8 cellular contexts compared by ENCODE assay signal in the genomic region with DNA sequence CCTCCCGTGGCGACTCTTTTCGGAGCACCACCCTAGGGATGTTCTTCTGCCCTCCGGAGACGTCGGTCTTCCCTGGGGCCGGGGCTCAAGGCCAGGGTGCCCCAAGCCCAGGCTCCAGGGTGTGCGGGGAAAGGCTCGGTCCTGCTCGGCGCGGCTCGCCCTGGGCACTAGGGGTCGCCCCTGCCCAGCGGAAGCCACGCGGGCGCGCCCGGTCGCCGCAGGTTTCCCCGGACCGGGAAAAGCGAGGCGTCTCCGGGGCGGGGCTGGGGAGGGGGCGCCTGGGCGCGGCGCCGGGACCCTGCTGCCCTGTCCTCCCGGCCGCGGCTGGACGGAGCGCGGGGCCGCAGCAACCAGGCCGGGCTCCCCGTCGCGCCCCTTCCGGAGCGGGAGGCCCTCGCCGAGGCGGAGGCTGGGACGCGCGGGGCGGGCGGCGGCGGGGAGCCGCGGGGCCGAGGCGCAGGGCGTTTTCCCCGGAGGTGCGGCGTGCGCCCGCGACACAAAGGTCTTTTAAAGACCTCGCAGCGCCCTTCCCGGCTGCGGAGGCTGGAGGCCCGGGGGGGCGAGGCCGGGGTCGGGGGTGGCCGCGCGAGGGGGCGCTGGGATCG.
DNase-seq lines count a peak whose midpoint lies in the region; ATAC-seq, FAIRE-seq and TF ChIP-seq lines count a peak whose summit lies in the region.

No MANE protein-coding gene starts in this region.

- no peaks in the 10 kb centered on the region for H3K27me3 ChIP-seq in GM23248 (replicated peaks; ENCODE audit: insufficient read depth)
- H3K27me3 ChIP-seq in right cardiac atrium (ENCODE audit: control insufficient read depth, insufficient read depth), result no peaks in the 10 kb centered on the region
- H3K27me3 ChIP-seq in psoas muscle (ENCODE audit: insufficient read depth in 3 of 3, low read length in 2 of 3), result peaks cover 0 to 21% (median 0%) of the 10 kb centered on the region in 3 donors

- peak overlapping the region; percentile 39 for H3K27ac ChIP-seq in GM23248
- no peak overlapping the region for H3K27ac ChIP-seq in right cardiac atrium (ENCODE audit: low read length)
- peak overlapping the region; percentile 36 for H3K27ac ChIP-seq in psoas muscle

- WGBS in GM23248 (ENCODE audit: low coverage in 1 of 2, low lambda C conversion rate in 2 of 2, missing lambda C conversion rate in 2 of 2), 2 experiments, result 0% methylated on average over 57 to 63 of the region's 80 CpGs
- under 1% methylated on average over 80 of the region's 80 CpGs for WGBS in right cardiac atrium
- 0 to 1% (median 1%) methylated on average over 32 to 80 of the region's 80 CpGs for WGBS in psoas muscle, 3 donors

- intact Hi-C loops in right cardiac atrium (cut with DNase I), result loop anchor here (2.0 to 10.0 kb wide), 4 partner anchors 263 to 703 kb away; partner anchors contain the start of gene TANC2 (in 1 of the 4)
- intact Hi-C loops in psoas muscle (cut with DNase I), result loop anchor here (2.0 to 5.0 kb wide), 2 partner anchors 703 kb away; no protein-coding TSS in a partner anchor

- FAIRE-seq in urothelium cell line (lab: Jason Lieb, UNC), result peak; percentile 42

- no peaks in the 10 kb centered on the region for H3K36me3 ChIP-seq in GM23248 (ENCODE audit: low read depth)
- H3K36me3 ChIP-seq in psoas muscle (ENCODE audit: insufficient read depth in 1 of 2, low read depth in 1 of 2), result no peaks in the 10 kb centered on the region

- H3K27me3 Mint-ChIP-seq in activated naive CD8-positive, alpha-beta T cell treated with anti-CD3 and anti-CD28 coated beads, Interleukin-2, amount 50 U/mL, for 24 hours, result peaks cover 27% of the 10 kb centered on the region

- peak overlapping the region; percentile 86 for H3K9ac ChIP-seq in GM23248

- H3K4me3 Mint-ChIP-seq in activated naive CD8-positive, alpha-beta T cell treated with anti-CD3 and anti-CD28 coated beads, Interleukin-2, amount 50 U/mL, for 24 hours, result peak overlapping the region; percentile 11

- H4K20me1 ChIP-seq in GM23248 (ENCODE audit: insufficient read depth), result no peaks in the 10 kb centered on the region

- H3K36me3 Mint-ChIP-seq in activated naive CD8-positive, alpha-beta T cell treated with anti-CD3 and anti-CD28 coated beads, Interleukin-2, amount 50 U/mL, for 24 hours (ENCODE audit: low read depth), result no peaks in the 10 kb centered on the region

- H3K4me1 ChIP-seq in GM23248 (ENCODE audit: insufficient read depth), result peaks cover 20% of the 10 kb centered on the region; the same call in 1 of the 2 replicates
- no peaks in the 10 kb centered on the region for H3K4me1 ChIP-seq in right cardiac atrium (ENCODE audit: control insufficient read depth, insufficient read depth, low read length)
- peaks cover 5% of the 10 kb centered on the region for H3K4me1 ChIP-seq in psoas muscle

- H3K9me2 ChIP-seq in GM23248 (ENCODE audit: insufficient read depth), result no peaks in the 10 kb centered on the region

- H3K4me2 ChIP-seq in GM23248 (ENCODE audit: unreplicated experiment), result peak overlapping the region; percentile 87

- H3F3A ChIP-seq in GM23248 (ENCODE audit: insufficient read depth), result no peaks in the 10 kb centered on the region

- peak; percentile 79 for DNase-seq in ELF-1 (ENCODE audit: low read depth, low spot score)
- DNase-seq in GM23248, result peak; percentile 87
- DNase-seq in LNCaP clone FGC (ENCODE audit: low read depth), result no peak
- peak; percentile 64 for DNase-seq in SW480 (ENCODE audit: low spot score)
- DNase-seq in activated naive CD8-positive, alpha-beta T cell treated with anti-CD3 and anti-CD28 coated beads, Interleukin-2, amount 50 U/mL, for 24 hours, result peak; percentile 77
- DNase-seq in right cardiac atrium, result peak; percentile 77 to 91 (median 90)
- DNase-seq in psoas muscle, result peak; percentile 71 to 84
- DNase-seq in urothelium cell line (ENCODE audit: low spot score), result peak; percentile 97

- H3K4me1 Mint-ChIP-seq in activated naive CD8-positive, alpha-beta T cell treated with anti-CD3 and anti-CD28 coated beads, Interleukin-2, amount 50 U/mL, for 24 hours, result peaks cover 15% of the 10 kb centered on the region

- H3K9me3 ChIP-seq in GM23248 (ENCODE audit: low read depth) (no peaks in the 10 kb centered on the region), right cardiac atrium (ENCODE audit: control insufficient read depth, low read length) (no peaks in the 10 kb centered on the region), psoas muscle (no peaks in the 10 kb centered on the region)

- in situ Hi-C loops in GM23248 (cut with MboI), result loop anchor here (5.0 to 10.0 kb wide), 2 partner anchors 268 to 701 kb away; no protein-coding TSS in a partner anchor

- H2AFZ ChIP-seq in GM23248, result peak overlapping the region; percentile 76

- TF ChIP-seq CTCF in LNCaP clone FGC (IDR thresholded peaks at IDR 0.05; ENCODE audit: control insufficient read depth, extremely low read depth, insufficient read depth) (peak; percentile 97), psoas muscle (IDR thresholded peaks at IDR 0.05) (peak; percentile 81)

- no peaks in the 10 kb centered on the region for H3K79me2 ChIP-seq in GM23248 (ENCODE audit: insufficient read depth)

- H3K9me3 Mint-ChIP-seq in activated naive CD8-positive, alpha-beta T cell treated with anti-CD3 and anti-CD28 coated beads, Interleukin-2, amount 50 U/mL, for 24 hours, result no peaks in the 10 kb centered on the region

- peak; percentile 87 for ATAC-seq in activated naive CD8-positive, alpha-beta T cell treated with anti-CD3 and anti-CD28 coated beads, Interleukin-2, amount 50 U/mL, for 24 hours
- ATAC-seq in right cardiac atrium (peak; percentile 81 to 91), psoas muscle (peak; percentile 90 to 97 (median 94))

- H3K27ac Mint-ChIP-seq in activated naive CD8-positive, alpha-beta T cell treated with anti-CD3 and anti-CD28 coated beads, Interleukin-2, amount 50 U/mL, for 24 hours, result no peak overlapping the region

- peak overlapping the region; percentile 80 for H3K4me3 ChIP-seq in GM23248
- peak overlapping the region; percentile 38 for H3K4me3 ChIP-seq in LNCaP clone FGC (ENCODE audit: low read depth, low read length)
- peak overlapping the region; percentile 81 for H3K4me3 ChIP-seq in right cardiac atrium (ENCODE audit: low read length)
- peak overlapping the region; percentile 71 for H3K4me3 ChIP-seq in psoas muscle
